In the genomic region with DNA sequence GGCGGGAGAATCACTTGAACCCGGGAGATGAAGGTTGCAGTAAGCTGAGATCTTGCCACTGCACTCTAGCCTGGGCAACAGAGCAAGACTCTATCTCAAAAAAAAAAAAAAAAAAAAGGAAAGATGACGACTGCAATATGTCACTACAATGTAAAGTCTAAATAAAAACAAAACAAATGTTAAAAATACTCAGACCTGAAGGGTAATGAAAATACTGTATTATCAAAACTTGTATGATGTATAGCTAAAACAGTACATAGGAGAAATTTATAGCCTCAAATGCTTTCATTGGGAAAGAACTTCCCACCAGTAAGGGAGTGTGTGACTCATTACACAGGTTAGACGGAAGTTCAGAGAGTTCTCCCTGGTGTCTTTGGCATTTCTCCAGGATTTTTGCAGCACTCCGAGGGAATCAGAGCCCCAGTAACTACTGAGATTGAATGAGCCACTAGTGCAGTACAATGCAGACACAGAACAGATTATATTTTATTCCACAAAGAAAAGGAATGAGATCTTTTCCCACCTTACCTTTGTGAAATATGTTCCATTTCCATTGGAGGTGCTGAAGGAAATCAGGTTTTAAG, we compare ENCODE assay signal across 10 cellular contexts. TPM values are rescaled to one million over a fixed set of nuclear protein-coding genes. Genes with fewer than 3 reads are reported as not detected.
DNase-seq lines count a peak whose midpoint lies in the region; ATAC-seq and TF ChIP-seq lines count a peak whose summit lies in the region.
"Had no signal": no experiment of that assay in that cellular context is flagged by ENCODE, and none has a peak within 500 bp of the region (broad histone marks: within the 10 kb centered on the region; RNA-seq: fewer than 3 reads in every experiment).

No MANE protein-coding gene starts in this region.

- no peak overlapping the region for H3K27ac Mint-ChIP-seq in stimulated activated naive CD8-positive, alpha-beta T cell treated with anti-CD3 and anti-CD28 coated beads, Interleukin-15, amount 100 ng/mL, for 72 hours
- no peak overlapping the region for H3K27ac Mint-ChIP-seq in CD8-positive, alpha-beta T cell
- H3K27ac Mint-ChIP-seq: activated naive CD8-positive, alpha-beta T cell treated with anti-CD3 and anti-CD28 coated beads for 36 hours had no signal

- no peak overlapping the region for H3K4me3 Mint-ChIP-seq in stimulated activated naive CD8-positive, alpha-beta T cell treated with anti-CD3 and anti-CD28 coated beads, Interleukin-15, amount 100 ng/mL, for 72 hours
- H3K4me3 Mint-ChIP-seq in CD8-positive, alpha-beta T cell, result no peak overlapping the region
- H3K4me3 Mint-ChIP-seq: activated naive CD8-positive, alpha-beta T cell treated with anti-CD3 and anti-CD28 coated beads for 36 hours had no signal

- no peaks in the 10 kb centered on the region for H3K4me1 ChIP-seq in CD8-positive, alpha-beta T cell (ENCODE audit: insufficient read depth, low read length)

- DNase-seq in HS-27A (ENCODE audit: low read depth) (peak; percentile 42), NCI-H524 treated with DMSO at 0.1 percent for 48 hours (lab: John Stamatoyannopoulos, UW) (peak; percentile 30), epithelial cell of prostate (ENCODE audit: low read depth, low spot score) (peak; percentile 66), putamen (ENCODE audit: low spot score) (peak; percentile 72), pons (ENCODE audit: low spot score) (no peak)
- DNase-seq in stimulated activated naive CD8-positive, alpha-beta T cell treated with anti-CD3 and anti-CD28 coated beads, Interleukin-15, amount 100 ng/mL, for 72 hours, result no peak
- DNase-seq in CD8-positive, alpha-beta T cell, result no peak
- DNase-seq: activated naive CD8-positive, alpha-beta T cell treated with anti-CD3 and anti-CD28 coated beads for 36 hours; stimulated activated CD4-positive, alpha-beta T cell treated with anti-CD3 and anti-CD28 coated beads, Interleukin-2, amount 100 ng/mL, for 48 hours had no signal

- TF ChIP-seq CTCF in CD8-positive, alpha-beta T cell (IDR thresholded peaks at IDR 0.05), result no peak

- POLR2A ChIA-PET in CD8-positive, alpha-beta T cell (lab: Charles Lee), result interaction anchor here (0.5 kb wide), 1 partner anchor 30 kb away, joined by 3 read pairs; no protein-coding TSS in a partner anchor

- no peaks in the 10 kb centered on the region for H3K27me3 ChIP-seq in CD8-positive, alpha-beta T cell (ENCODE audit: insufficient read depth, low read length)

- H3K4me3 ChIP-seq in CD8-positive, alpha-beta T cell (ENCODE audit: low read depth, low read length), result no peak overlapping the region

- H3K9me3 ChIP-seq in CD8-positive, alpha-beta T cell (ENCODE audit: low read length), result no peaks in the 10 kb centered on the region

- no peak for ATAC-seq in stimulated activated naive CD8-positive, alpha-beta T cell treated with anti-CD3 and anti-CD28 coated beads, Interleukin-15, amount 100 ng/mL, for 72 hours
- no peak for ATAC-seq in CD8-positive, alpha-beta T cell
- no peak for ATAC-seq in GM18873 (IDR thresholded peaks at IDR 0.05; ENCODE audit: low FRiP score, unreplicated experiment)

- intact Hi-C loops in CD8-positive, alpha-beta T cell (cut with DNase I, micrococcal nuclease), result no loop called here

- no peaks in the 10 kb centered on the region for H3K9me3 Mint-ChIP-seq in stimulated activated naive CD8-positive, alpha-beta T cell treated with anti-CD3 and anti-CD28 coated beads, Interleukin-15, amount 100 ng/mL, for 72 hours
- no peaks in the 10 kb centered on the region for H3K9me3 Mint-ChIP-seq in CD8-positive, alpha-beta T cell
- H3K9me3 Mint-ChIP-seq: activated naive CD8-positive, alpha-beta T cell treated with anti-CD3 and anti-CD28 coated beads for 36 hours had no signal

- H3K36me3 Mint-ChIP-seq in CD8-positive, alpha-beta T cell, result no peaks in the 10 kb centered on the region
- H3K36me3 Mint-ChIP-seq: activated naive CD8-positive, alpha-beta T cell treated with anti-CD3 and anti-CD28 coated beads for 36 hours had no signal

- no peaks in the 10 kb centered on the region for H3K36me3 ChIP-seq in CD8-positive, alpha-beta T cell (ENCODE audit: insufficient read depth, low read length)

- CTCF ChIA-PET in CD8-positive, alpha-beta T cell (lab: Charles Lee), result no interaction called here

- no peaks in the 10 kb centered on the region for H3K27me3 Mint-ChIP-seq in stimulated activated naive CD8-positive, alpha-beta T cell treated with anti-CD3 and anti-CD28 coated beads, Interleukin-15, amount 100 ng/mL, for 72 hours
- peaks cover 2% of the 10 kb centered on the region for H3K27me3 Mint-ChIP-seq in CD8-positive, alpha-beta T cell (ENCODE audit: low read depth)
- H3K27me3 Mint-ChIP-seq: activated naive CD8-positive, alpha-beta T cell treated with anti-CD3 and anti-CD28 coated beads for 36 hours had no signal

- H3K4me1 Mint-ChIP-seq in stimulated activated naive CD8-positive, alpha-beta T cell treated with anti-CD3 and anti-CD28 coated beads, Interleukin-15, amount 100 ng/mL, for 72 hours, result no peaks in the 10 kb centered on the region
- no peaks in the 10 kb centered on the region for H3K4me1 Mint-ChIP-seq in CD8-positive, alpha-beta T cell (ENCODE audit: low read depth)

- peak overlapping the region; percentile 39 for H3K27ac ChIP-seq in epithelial cell of prostate
- no peak overlapping the region for H3K27ac ChIP-seq in CD8-positive, alpha-beta T cell (ENCODE audit: low read depth, low read length)

RNA-seq across cellular contexts. Expression of a gene that starts 12.5 kb away (rescaled TPM):
- total RNA-seq in CD8-positive, alpha-beta T cell, result 10 to 100 TPM; 28.9 to 29.1 TPM

RNA-seq across cellular contexts. Expression of a gene that starts 25.0 kb away (rescaled TPM):
- total RNA-seq in CD8-positive, alpha-beta T cell, result 100 to 1,000 TPM; 119 to 128 TPM

Comparison
In these comparisons a context has a peak if more than half of its experiments do, and no peak if none do; other contexts are left out.
1. DNase-seq: peak in HS-27A (single experiment), NCI-H524 treated with DMSO at 0.1 percent for 48 hours (single experiment), epithelial cell of prostate (single experiment) and putamen (single experiment); none in pons (single experiment), stimulated activated naive CD8-positive, alpha-beta T cell treated with anti-CD3 and anti-CD28 coated beads, Interleukin-15, amount 100 ng/mL, for 72 hours (0 of 2) and CD8-positive, alpha-beta T cell (0 of 7).